26 cellular contexts compared by ENCODE assay signal in genomic region chr7:135911091-135911490, GRCh38.
DNase-seq lines count a peak whose midpoint lies in the region; ATAC-seq, FAIRE-seq and TF ChIP-seq lines count a peak whose summit lies in the region.
"Had no signal": no experiment of that assay in that cellular context is flagged by ENCODE, and none has a peak within 500 bp of the region (broad histone marks: within the 10 kb centered on the region; RNA-seq: fewer than 3 reads in every experiment).

No MANE protein-coding gene starts in this region.

- H3K9me2 ChIP-seq in PC-3 (replicated peaks; ENCODE audit: low read length) = no peaks in the 10 kb centered on the region

- no peak for TF ChIP-seq POLR2A in K562 (conservative IDR thresholded peaks at IDR 0.05)

- H3F3A ChIP-seq in PC-3 (ENCODE audit: low read length, unreplicated experiment) = no peaks in the 10 kb centered on the region

- peak; percentile 79 for DNase-seq in LHCN-M2 (ENCODE audit: low read depth)
- peak in 1 of 4 experiments; percentile 33 for DNase-seq in K562 (ENCODE audit: extremely low read depth in 1 of 4, low spot score in 3 of 4)
- peak; percentile 51 for DNase-seq in left ventricle myocardium superior
- peak; percentile 33 for DNase-seq in skeletal muscle cell (ENCODE audit: low read depth)
- no peak for DNase-seq in PC-3
- no peak for DNase-seq in stimulated activated CD8-positive, alpha-beta memory T cell treated with anti-CD3 and anti-CD28 coated beads, Interleukin-4, amount 100 ng/mL, for 48 hours
- no peak for DNase-seq in MV-4-11 (lab: John Stamatoyannopoulos, UW)
- DNase-seq: activated CD4-positive, alpha-beta T cell treated with anti-CD3 and anti-CD28 coated beads for 48 hours; activated CD8-positive, alpha-beta memory T cell treated with anti-CD3 and anti-CD28 coated beads, Interleukin-2, amount 10 ng/mL, durations not matched to agents 7 days and 5 days; CD8-positive, alpha-beta memory T cell; DMS79 treated with DMSO at 0.1 percent for 48 hours; effector memory CD8-positive, alpha-beta T cell; Karpas-422; lower lobe of right lung; naive B cell; NCI-H1092; NCI-H2081 treated with DMSO at 0.1 percent for 48 hours; NCI-H510A treated with DMSO at 0.1 percent for 48 hours; pancreas had no signal

- no peaks in the 10 kb centered on the region for H3K79me2 ChIP-seq in K562 (ENCODE audit: control insufficient read depth, insufficient read depth, low read length)
- H3K79me2 ChIP-seq in PC-3 (ENCODE audit: low read length) = no peaks in the 10 kb centered on the region

- no peak for TF ChIP-seq RAD21 in K562 (CRISPR knock-in tag; conservative IDR thresholded peaks at IDR 0.05 in 1 of 2, IDR thresholded peaks at IDR 0.05 in 1 of 2)

- in situ Hi-C loops in K562 (cut with MboI) = no loop called here

- H3K9me3 ChIP-seq in K562 (replicated peaks; ENCODE audit: control insufficient read depth, insufficient read depth, low read depth, low read length) (no peaks in the 10 kb centered on the region), PC-3 (ENCODE audit: low read length) (no peaks in the 10 kb centered on the region)
- H3K9me3 ChIP-seq: HAP-1, lower lobe of right lung, pancreas, tibial nerve had no signal

- H3K27me3 ChIP-seq in K562 (ENCODE audit: control insufficient read depth in 2 of 2, insufficient read depth in 2 of 2, low read length in 2 of 2) (no peaks in the 10 kb centered on the region), PC-3 (ENCODE audit: low read length) (no peaks in the 10 kb centered on the region)
- H3K27me3 ChIP-seq: pancreas, tibial nerve had no signal

- peak overlapping the region; percentile 4; the same call in 1 of the 2 replicates for H3K4me2 ChIP-seq in K562 (ENCODE audit: insufficient read depth, low read length)
- no peak overlapping the region for H3K4me2 ChIP-seq in PC-3 (ENCODE audit: low read length)

- peak overlapping the region; percentile 52 for H2AFZ ChIP-seq in K562 (ENCODE audit: low read depth, low read length)
- H2AFZ ChIP-seq in PC-3 (ENCODE audit: low read length) = no peak overlapping the region

- no peak overlapping the region for H3K27ac ChIP-seq in K562 (ENCODE audit: extremely low read depth, low read depth, low read length)
- no peak overlapping the region for H3K27ac ChIP-seq in PC-3 (ENCODE audit: low read length)
- H3K27ac ChIP-seq: lower lobe of right lung, pancreas, tibial nerve had no signal

- H3K4me3 ChIP-seq in K562 (no peak overlapping the region), skeletal muscle cell (ENCODE audit: low read depth, low read length) (no peak overlapping the region), PC-3 (ENCODE audit: low read length) (no peak overlapping the region)
- H3K4me3 ChIP-seq: HAP-1, lower lobe of right lung, pancreas, tibial nerve had no signal

- H3K4me1 ChIP-seq in K562 (replicated peaks in 1 of 2; ENCODE audit: control insufficient read depth in 2 of 2, insufficient read depth in 2 of 2, low read length in 2 of 2) (peaks cover 2 to 10% of the 10 kb centered on the region in 2 experiments; a peak in 2 of 5 replicates), PC-3 (ENCODE audit: insufficient read depth, low read length) (no peaks in the 10 kb centered on the region)
- H3K4me1 ChIP-seq: lower lobe of right lung, pancreas, tibial nerve had no signal

- FAIRE-seq in K562 (lab: Jason Lieb, UNC) = peak; percentile 49
- FAIRE-seq: astrocyte, HTR-8/SVneo, islet of Langerhans, pancreas had no signal

- CTCF ChIA-PET in K562 (lab: Yijun Ruan, JAX; ENCODE audit: low intra/inter-chr PET ratio) (no interaction called here), PC-3 (lab: Charles Lee) (no interaction called here)

- no peaks in the 10 kb centered on the region for H4K20me1 ChIP-seq in K562 (replicated peaks; ENCODE audit: control insufficient read depth, insufficient read depth, low read length)
- H4K20me1 ChIP-seq in PC-3 (ENCODE audit: low read length) = no peaks in the 10 kb centered on the region

- BruUV-seq in K562 (replicated peaks; lab: Mats Ljungman, UMichigan) = no TSS peak
- BruUV-seq in PC-3 (replicated peaks; lab: Mats Ljungman, UMichigan) = no TSS peak

- TF ChIP-seq CTCF in K562 (IDR thresholded peaks at IDR 0.05 in 2 of 3, conservative IDR thresholded peaks at IDR 0.05 in 1 of 3; ENCODE audit: insufficient read depth in 2 of 3, low read depth in 1 of 3, low read length in 3 of 3) = no peak
- TF ChIP-seq CTCF in PC-3 (conservative IDR thresholded peaks at IDR 0.05; ENCODE audit: low read depth, low read length) = no peak

- ATAC-seq in K562 (peak; percentile 56), left ventricle myocardium superior (peak; percentile 27), GM19463 (IDR thresholded peaks at IDR 0.05; ENCODE audit: unreplicated experiment) (no peak), PC-3 (no peak)
- ATAC-seq: activated CD8-positive, alpha-beta memory T cell treated with anti-CD3 and anti-CD28 coated beads, Interleukin-2, amount 10 ng/mL, durations not matched to agents 7 days and 5 days; activated naive CD4-positive, alpha-beta T cell treated with anti-CD3 and anti-CD28 coated beads, Interleukin-2, amount 50 U/mL, for 72 hours; effector memory CD8-positive, alpha-beta T cell; lower lobe of right lung; pancreas had no signal

- no peaks in the 10 kb centered on the region for H3K36me3 ChIP-seq in K562 (ENCODE audit: control insufficient read depth, insufficient read depth, low read length)
- no peaks in the 10 kb centered on the region for H3K36me3 ChIP-seq in PC-3 (ENCODE audit: low read depth, low read length)
- H3K36me3 ChIP-seq: HAP-1, lower lobe of right lung, pancreas, tibial nerve had no signal

- peak overlapping the region in 1 of 2 experiments; percentile 11; a peak in 1 of 4 replicates for H3K9ac ChIP-seq in K562 (ENCODE audit: insufficient read depth in 1 of 2, low read depth in 2 of 2, low read length in 2 of 2)
- no peak overlapping the region for H3K9ac ChIP-seq in PC-3 (ENCODE audit: low read length)

- POLR2A ChIA-PET in K562 (lab: Yijun Ruan, JAX) = interaction anchor here (1.6 to 4.5 kb wide), 6 partner anchors 10 to 19 kb away, joined by 3 to 23 read pairs (median 6); no protein-coding TSS in a partner anchor
- POLR2A ChIA-PET in PC-3 (lab: Charles Lee; ENCODE audit: unreplicated experiment) = no interaction called here

- WGBS in K562 (ENCODE audit: insufficient coverage, low coverage, missing lambda C conversion rate) = 57% methylated on average over 3 of the region's 3 CpGs

- no peaks in the 10 kb centered on the region for H3K9me1 ChIP-seq in K562 (ENCODE audit: control insufficient read depth, insufficient read depth, low read length)

- intact Hi-C loops in K562 (cut with micrococcal nuclease) (no loop called here), left ventricle myocardium superior (cut with micrococcal nuclease) (no loop called here), PC-3 (cut with micrococcal nuclease) (no loop called here)

- no peak for TF ChIP-seq EP300 in K562 (IDR thresholded peaks at IDR 0.05; ENCODE audit: low read length)

TF ChIP-seq in K562, 482 proteins besides CTCF, POLR2A, EP300 and RAD21:
- TF ChIP-seq, protein P1, sequence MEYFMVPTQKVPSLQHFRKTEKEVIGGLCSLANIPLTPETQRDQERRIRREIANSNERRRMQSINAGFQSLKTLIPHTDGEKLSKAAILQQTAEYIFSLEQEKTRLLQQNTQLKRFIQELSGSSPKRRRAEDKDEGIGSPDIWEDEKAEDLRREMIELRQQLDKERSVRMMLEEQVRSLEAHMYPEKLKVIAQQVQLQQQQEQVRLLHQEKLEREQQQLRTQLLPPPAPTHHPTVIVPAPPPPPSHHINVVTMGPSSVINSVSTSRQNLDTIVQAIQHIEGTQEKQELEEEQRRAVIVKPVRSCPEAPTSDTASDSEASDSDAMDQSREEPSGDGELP (CRISPR knock-in tag; IDR thresholded peaks at IDR 0.05; ENCODE audit: borderline replicate concordance) = peak; percentile 27; the same call in 1 of the 2 replicates
- TF ChIP-seq CBFA2T3 (IDR thresholded peaks at IDR 0.05) = 0 out of 2 replicates have a peak, but pooled peaks have one; percentile 21
- peak; percentile 18 for TF ChIP-seq DACH1 (IDR thresholded peaks at IDR 0.05; ENCODE audit: partially characterized antibody)
- TF ChIP-seq TEAD4 (IDR thresholded peaks at IDR 0.05; ENCODE audit: low read length) = peak; percentile 47; the same call in 1 of the 2 replicates
- TF ChIP-seq TEAD4 (CRISPR knock-in tag; IDR thresholded peaks at IDR 0.05; ENCODE audit: borderline replicate concordance) = no peak
- no peak for TF ChIP-seq TGIF2 (CRISPR knock-in tag; IDR thresholded peaks at IDR 0.05)
- TF ChIP-seq CBFA2T2 (conservative IDR thresholded peaks at IDR 0.05) = peak; percentile 22; the same call in 1 of the 2 replicates
- TF ChIP-seq MEF2A (IDR thresholded peaks at IDR 0.05; ENCODE audit: control insufficient read depth, low read depth, low read length) = 0 out of 2 replicates have a peak, but pooled peaks have one; percentile 15
- peak; percentile 41 for TF ChIP-seq TCF3 (CRISPR knock-in tag; IDR thresholded peaks at IDR 0.05)
- TF ChIP-seq CAMTA2 (CRISPR knock-in tag; conservative IDR thresholded peaks at IDR 0.05) = no peak
TF ChIP-seq in K562: peak in this region for 7.

Comparison
In these comparisons a context has a peak if more than half of its experiments do, and no peak if none do; other contexts are left out.
1. DNase-seq: peak in LHCN-M2 (single experiment), left ventricle myocardium superior (single experiment) and skeletal muscle cell (single experiment); none in PC-3 (single experiment), stimulated activated CD8-positive, alpha-beta memory T cell treated with anti-CD3 and anti-CD28 coated beads, Interleukin-4, amount 100 ng/mL, for 48 hours (single experiment) and MV-4-11 (single experiment).
2. ATAC-seq: peak in K562 (single experiment) and left ventricle myocardium superior (single experiment); none in GM19463 (single experiment) and PC-3 (single experiment).